22 cellular contexts compared by ENCODE assay signal in the genomic region with DNA sequence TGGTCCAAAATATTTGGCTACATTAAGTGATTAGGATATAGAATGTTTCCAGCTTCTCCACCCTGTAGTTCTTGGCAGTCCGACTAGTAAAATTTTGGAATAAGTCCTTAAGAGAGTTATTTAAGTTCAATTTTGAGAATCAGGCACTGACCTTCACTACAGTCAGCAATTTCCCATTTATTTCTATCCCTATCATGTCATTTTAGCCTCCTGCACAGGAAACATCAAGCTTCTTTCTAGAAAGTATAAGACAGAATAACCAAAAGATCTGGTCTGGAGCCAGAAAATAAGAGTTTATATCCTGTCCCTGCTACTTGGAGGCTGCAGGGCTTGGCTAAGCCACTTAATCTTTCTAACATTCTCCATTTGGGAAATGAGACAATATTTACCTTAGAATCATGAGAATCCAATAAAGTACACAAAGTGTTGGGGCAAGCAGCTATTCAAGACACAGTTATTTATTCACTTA.
DNase-seq lines count a peak whose midpoint lies in the region; ATAC-seq, FAIRE-seq and TF ChIP-seq lines count a peak whose summit lies in the region.
"Had no signal": no experiment of that assay in that cellular context is flagged by ENCODE, and none has a peak within 500 bp of the region (broad histone marks: within the 10 kb centered on the region; RNA-seq: fewer than 3 reads in every experiment).

No MANE protein-coding gene starts in this region.

- peaks cover 11% of the 10 kb centered on the region for H3K4me1 ChIP-seq in A673 (ENCODE audit: insufficient read depth, low read length, poor library complexity, severe bottlenecking)
- peaks cover 0 to 13% of the 10 kb centered on the region in 2 donors for H3K4me1 ChIP-seq in left lung
- no peaks in the 10 kb centered on the region for H3K4me1 ChIP-seq in kidney (ENCODE audit: control insufficient read depth in 1 of 2, insufficient read depth in 1 of 2, low read depth in 1 of 2, low read length in 2 of 2)

- no peak for FAIRE-seq in kidney (lab: Jason Lieb, UNC)
- FAIRE-seq: G401.6 had no signal

- H3K27me3 ChIP-seq in A673 (replicated peaks; ENCODE audit: insufficient read depth, low read depth, low read length, poor library complexity) (no peaks in the 10 kb centered on the region), left lung (no peaks in the 10 kb centered on the region)
- H3K27me3 ChIP-seq: ascending aorta had no signal

- no TSS peak for BruUV-seq in A673 (replicated peaks; lab: Mats Ljungman, UMichigan)

- ATAC-seq in left lung: peak; percentile 87
- no peak for ATAC-seq in GM21717 (IDR thresholded peaks at IDR 0.05; ENCODE audit: unreplicated experiment)
- ATAC-seq: activated naive CD4-positive, alpha-beta T cell treated with anti-CD3 and anti-CD28 coated beads, Interleukin-2, amount 50 U/mL, for 72 hours; WTC11 had no signal

- H3K9me3 ChIP-seq in A673 (ENCODE audit: low read depth, low read length, poor library complexity, severe bottlenecking) (no peaks in the 10 kb centered on the region), left lung (peaks cover 0 to 6% of the 10 kb centered on the region in 2 donors), kidney (ENCODE audit: control insufficient read depth in 1 of 2, low read length in 2 of 2) (peaks cover 0 to 2% of the 10 kb centered on the region in 2 donors)
- H3K9me3 ChIP-seq: ascending aorta had no signal

- POLR2A ChIA-PET in A673 (lab: Charles Lee; ENCODE audit: low non-redundant PET): no interaction called here

- no peak for TF ChIP-seq CTCF in A673 (conservative IDR thresholded peaks at IDR 0.05; ENCODE audit: low read depth, low read length)
- no peak for TF ChIP-seq CTCF in left lung (IDR thresholded peaks at IDR 0.05)
- no peak for TF ChIP-seq CTCF in kidney (IDR thresholded peaks at IDR 0.05; ENCODE audit: borderline replicate concordance, extremely low read depth, insufficient read depth)

- no peak overlapping the region for H3K9ac ChIP-seq in kidney (ENCODE audit: low read length in 2 of 2)

- no peak overlapping the region for H3K27ac ChIP-seq in A673 (ENCODE audit: low read depth, low read length, poor library complexity, severe bottlenecking)
- no peak overlapping the region for H3K27ac ChIP-seq in left lung
- no peak overlapping the region for H3K27ac ChIP-seq in kidney (ENCODE audit: low read depth in 2 of 2, low read length in 2 of 2)
- H3K27ac ChIP-seq: ascending aorta had no signal

- DNase-seq in A673 (ENCODE audit: low spot score): peak; percentile 29
- DNase-seq in GM03348 (ENCODE audit: low spot score): peak; percentile 29
- peak; percentile 15 for DNase-seq in dedifferentiated amniotic fluid mesenchymal stem cell (ENCODE audit: extremely low spot score)
- DNase-seq in left lung: no peak
- no peak for DNase-seq in kidney
- no peak for DNase-seq in GM19238 (ENCODE audit: insufficient read length, low spot score)
- DNase-seq in AG08396 (ENCODE audit: low spot score): no peak
- DNase-seq: CD4-positive, alpha-beta T cell; DMS 273 treated with DMSO at 0.1 percent for 48 hours; effector CD8-positive, alpha-beta T cell; islet precursor cell; Kasumi-1; mesendoderm; NCI-H1105; NCI-H2029 treated with DMSO at 0.1 percent for 48 hours; NCI-H345; T-helper 9 cell had no signal

- intact Hi-C loops in A673 (cut with micrococcal nuclease; ENCODE audit: unreplicated experiment): no loop called here
- intact Hi-C loops in left lung (cut with DNase I): no loop called here
- intact Hi-C loops in kidney (cut with DNase I): no loop called here

- CTCF ChIA-PET in A673 (lab: Charles Lee): no interaction called here

- no peak overlapping the region for H3K4me3 ChIP-seq in A673 (ENCODE audit: low read depth, low read length, poor library complexity, severe bottlenecking)
- H3K4me3 ChIP-seq in left lung: no peak overlapping the region
- no peak overlapping the region for H3K4me3 ChIP-seq in kidney (ENCODE audit: low read length in 2 of 2)
- H3K4me3 ChIP-seq: ascending aorta had no signal

- H3K36me3 ChIP-seq in A673 (ENCODE audit: insufficient read depth, low read length, poor library complexity, severe bottlenecking) (no peaks in the 10 kb centered on the region), left lung (no peaks in the 10 kb centered on the region), kidney (ENCODE audit: control insufficient read depth in 1 of 2, insufficient read depth in 2 of 2, low read length in 2 of 2) (no peaks in the 10 kb centered on the region)
- H3K36me3 ChIP-seq: ascending aorta had no signal

Comparison
In these comparisons a context has a peak if more than half of its experiments do, and no peak if none do; other contexts are left out.
1. DNase-seq: peak in A673 (single experiment), GM03348 (single experiment) and dedifferentiated amniotic fluid mesenchymal stem cell (single experiment); none in left lung (0 of 2), kidney (single experiment), GM19238 (single experiment) and AG08396 (single experiment).